2 cellular contexts compared by ENCODE assay signal in the genomic region with DNA sequence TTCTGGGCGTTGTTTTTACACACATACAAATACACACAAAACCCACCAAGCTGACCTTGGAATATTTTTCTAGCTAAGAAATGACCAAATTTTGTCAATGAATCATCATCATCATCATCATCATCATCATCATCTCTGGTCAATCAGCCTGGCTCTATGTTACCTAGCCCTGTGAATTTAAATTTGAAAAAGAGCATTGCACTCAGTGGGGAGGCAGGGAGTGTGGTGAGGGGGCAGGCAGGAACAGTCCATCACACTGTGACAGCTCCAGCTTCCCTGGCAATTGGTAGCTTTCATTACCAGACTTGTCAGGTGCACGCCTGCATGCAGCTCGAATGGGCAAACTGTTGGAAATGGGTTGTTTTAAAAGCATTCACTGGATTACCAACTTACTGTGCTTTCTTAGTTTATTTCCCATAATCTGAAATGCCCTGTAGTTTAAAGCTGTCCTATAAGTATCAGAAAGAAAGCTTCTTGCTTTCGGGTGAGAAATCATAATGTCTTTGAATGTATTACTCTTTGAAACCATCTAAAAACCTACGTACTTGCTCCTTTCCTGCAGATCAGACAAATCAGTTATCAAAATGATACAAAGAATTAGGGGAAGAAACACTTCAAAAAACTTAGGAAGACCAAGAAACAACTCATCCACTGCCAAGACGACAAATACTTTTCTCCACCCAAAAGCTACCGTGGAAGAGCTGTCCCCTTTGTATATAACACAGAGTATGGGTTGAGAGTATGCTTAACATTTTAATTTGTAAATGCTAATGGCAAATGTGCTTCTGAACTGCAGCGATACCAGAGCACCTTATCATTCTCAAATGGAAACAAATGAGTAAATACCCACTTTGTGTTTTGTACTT.
A peak's percentile ranks its signal among the peaks of the same experiment; 100 is the strongest.
TF ChIP-seq lines count a peak whose summit lies in the region.

No MANE protein-coding gene starts in this region.

TF ChIP-seq in HepG2, 621 proteins besides CTCF, POLR2A, EP300 and RAD21:
- peak; percentile 80 for TF ChIP-seq CREB1 (IDR thresholded peaks at IDR 0.05)
- TF ChIP-seq CREB1 (CRISPR knock-in tag; IDR thresholded peaks at IDR 0.05): no peak
- no peak for TF ChIP-seq ZNF451 (CRISPR knock-in tag; IDR thresholded peaks at IDR 0.05)

TF ChIP-seq in neural cell, 6 proteins besides CTCF, POLR2A, EP300 and RAD21:
- TF ChIP-seq EZH2 (IDR thresholded peaks at IDR 0.05; ENCODE audit: borderline replicate concordance, insufficient read depth, low read length, poor library complexity, severe bottlenecking): no peak
- peak; percentile 72 for TF ChIP-seq REST (IDR thresholded peaks at IDR 0.05; ENCODE audit: borderline replicate concordance)
- peak; percentile 75 for TF ChIP-seq TAF1 (IDR thresholded peaks at IDR 0.05; ENCODE audit: low read depth)
- no peak for TF ChIP-seq SMC3 (conservative IDR thresholded peaks at IDR 0.05; ENCODE audit: poor library complexity)
- TF ChIP-seq MXI1 (conservative IDR thresholded peaks at IDR 0.05; ENCODE audit: poor library complexity, severe bottlenecking): peak; percentile 55
- TF ChIP-seq POLR2AphosphoS5 (IDR thresholded peaks at IDR 0.05): peak; percentile 88
TF ChIP-seq in neural cell: peak in this region for 4.
